Comparison of ENCODE assay signal across 15 cellular contexts in genomic region chr12:5243014-5243413, GRCh38.
DNase-seq lines count a peak whose midpoint lies in the region; ATAC-seq and TF ChIP-seq lines count a peak whose summit lies in the region.
"Had no signal": no experiment of that assay in that cellular context is flagged by ENCODE, and none has a peak within 500 bp of the region (broad histone marks: within the 10 kb centered on the region; RNA-seq: fewer than 3 reads in every experiment).

No MANE protein-coding gene starts in this region.

- ATAC-seq in GM19035 (IDR thresholded peaks at IDR 0.05; ENCODE audit: unreplicated experiment) (no peak), GM21717 (IDR thresholded peaks at IDR 0.05; ENCODE audit: unreplicated experiment) (no peak)
- ATAC-seq: PC-3 had no signal

- POLR2A ChIA-PET in Caco-2 (lab: Charles Lee), result no interaction called here

- H3K36me3 ChIP-seq in Caco-2 (ENCODE audit: control insufficient read depth, insufficient read depth, low read length), result no peaks in the 10 kb centered on the region
- H3K36me3 ChIP-seq in SJCRH30, result no peaks in the 10 kb centered on the region

- H3K4me3 ChIP-seq in Caco-2 (ENCODE audit: low read depth, low read length), result no peak overlapping the region
- no peak overlapping the region for H3K4me3 ChIP-seq in SJCRH30

- H3K4me1 ChIP-seq in Caco-2 (peaks cover 49% of the 10 kb centered on the region), SJCRH30 (peaks cover 51% of the 10 kb centered on the region)

- H3K27ac Mint-ChIP-seq in Caco-2 (ENCODE audit: unreplicated experiment) (peak overlapping the region; percentile 66), nephron progenitor cell (peak overlapping the region; percentile 3)
- H3K27ac Mint-ChIP-seq: IgD-negative memory B cell had no signal

- H3K27me3 ChIP-seq in Caco-2 (replicated peaks; ENCODE audit: control insufficient read depth, insufficient read depth, low read length) (no peaks in the 10 kb centered on the region), SJCRH30 (no peaks in the 10 kb centered on the region)

- TF ChIP-seq CTCF in Caco-2 (IDR thresholded peaks at IDR 0.05; ENCODE audit: insufficient read depth in 1 of 2, low read depth in 1 of 2, low read length in 1 of 2, severe bottlenecking in 1 of 2, unreplicated experiment in 1 of 2) (no peak), nephron progenitor cell (IDR thresholded peaks at IDR 0.05) (no peak)

- DNase-seq in Caco-2 (peak in 1 of 2 experiments; percentile 26), EH (ENCODE audit: low read depth) (peak; percentile 31), SJCRH30 (peak; percentile 50 to 59), nephron progenitor cell (no peak), KBM-7 (no peak)
- DNase-seq: COR-L47, DMS153, EL, NCI-H2081, NCI-H748 treated with DMSO at 0.1 percent for 48 hours, PC-3 had no signal

- H3K9me3 ChIP-seq in Caco-2, result no peaks in the 10 kb centered on the region
- no peaks in the 10 kb centered on the region for H3K9me3 ChIP-seq in SJCRH30 (replicated peaks)

- peaks cover 4% of the 10 kb centered on the region for H3K36me3 Mint-ChIP-seq in Caco-2 (ENCODE audit: insufficient read depth, unreplicated experiment)
- H3K36me3 Mint-ChIP-seq in nephron progenitor cell (ENCODE audit: low read depth), result no peaks in the 10 kb centered on the region
- H3K36me3 Mint-ChIP-seq: IgD-negative memory B cell had no signal

- CTCF ChIA-PET in Caco-2 (lab: Charles Lee), result no interaction called here

- no peaks in the 10 kb centered on the region for H3K27me3 Mint-ChIP-seq in Caco-2 (ENCODE audit: insufficient read depth, unreplicated experiment)
- peaks cover 6% of the 10 kb centered on the region for H3K27me3 Mint-ChIP-seq in nephron progenitor cell (ENCODE audit: low read depth, poor library complexity)
- H3K27me3 Mint-ChIP-seq: IgD-negative memory B cell had no signal

- no TSS peak for BruUV-seq in Caco-2 (replicated peaks; lab: Mats Ljungman, UMichigan)

- H3K9me3 Mint-ChIP-seq in Caco-2 (ENCODE audit: unreplicated experiment) (peaks cover 12% of the 10 kb centered on the region), nephron progenitor cell (no peaks in the 10 kb centered on the region)

- intact Hi-C loops in Caco-2 (cut with micrococcal nuclease; ENCODE audit: unreplicated experiment), result loop anchor here (5.0 kb wide), 1 partner anchor 199 kb away; no protein-coding TSS in a partner anchor

- H3K4me3 Mint-ChIP-seq in Caco-2 (ENCODE audit: unreplicated experiment) (no peak overlapping the region), nephron progenitor cell (no peak overlapping the region)
- H3K4me3 Mint-ChIP-seq: IgD-negative memory B cell had no signal

- in situ Hi-C loops in KBM-7 (cut with MboI; ENCODE audit: low pct_unique_long_range_greater_than_20kb, low sequenced_read_pairs), result no loop called here

- H3K27ac ChIP-seq in SJCRH30, result peak overlapping the region; percentile 90
- H3K27ac ChIP-seq: RWPE1 had no signal

- H3K4me1 Mint-ChIP-seq in Caco-2 (ENCODE audit: low read depth, unreplicated experiment) (peaks cover 38% of the 10 kb centered on the region), nephron progenitor cell (peaks cover 38% of the 10 kb centered on the region)

Comparison
In these comparisons a context has a peak if more than half of its experiments do, and no peak if none do; other contexts are left out.
1. DNase-seq: peak in EH (single experiment) and SJCRH30 (2 of 2); none in nephron progenitor cell (single experiment) and KBM-7 (single experiment).